Comparison of ENCODE assay signal across 26 cellular contexts in the genomic region with DNA sequence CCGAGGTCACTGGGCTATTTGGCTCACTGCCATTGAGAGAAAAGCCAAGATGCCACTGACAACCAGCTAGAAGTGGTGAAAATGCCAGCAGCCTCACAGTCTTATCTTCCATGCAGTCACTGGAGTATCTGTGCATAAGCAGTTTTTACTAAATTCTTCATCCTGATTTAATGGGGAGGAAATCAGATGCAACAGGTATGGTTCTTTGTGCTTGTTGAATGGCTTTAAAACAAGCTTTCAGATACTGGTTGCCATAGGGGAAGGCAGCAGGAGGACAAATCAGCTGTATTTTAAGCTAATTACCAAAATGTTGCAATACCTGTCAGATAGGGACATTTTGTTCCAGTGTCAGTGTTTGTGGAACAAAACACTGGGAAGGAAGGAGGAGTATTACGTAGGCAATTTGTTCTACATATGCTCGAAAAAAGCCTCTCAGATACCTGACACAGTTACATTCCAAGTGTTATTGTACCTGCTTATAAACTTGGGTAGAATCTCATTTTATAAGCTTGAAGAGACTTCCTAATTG. TPM values are rescaled to one million over a fixed set of nuclear protein-coding genes. Genes with fewer than 3 reads are reported as not detected.
DNase-seq lines count a peak whose midpoint lies in the region; ATAC-seq and TF ChIP-seq lines count a peak whose summit lies in the region.
"Had no signal": no experiment of that assay in that cellular context is flagged by ENCODE, and none has a peak within 500 bp of the region (broad histone marks: within the 10 kb centered on the region; RNA-seq: fewer than 3 reads in every experiment).

No MANE protein-coding gene starts in this region.

- TF ChIP-seq CTCF in gastroesophageal sphincter (IDR thresholded peaks at IDR 0.05) (no peak), psoas muscle (IDR thresholded peaks at IDR 0.05) (no peak)

- H3K27ac ChIP-seq in gastroesophageal sphincter (peak overlapping the region in 3 of 4 donors; percentile 20 to 61 (median 53)), psoas muscle (no peak overlapping the region)
- H3K27ac ChIP-seq: KMS-11 had no signal

- peak; percentile 55 for ATAC-seq in Right ventricle myocardium superior (ENCODE audit: poor library complexity)
- ATAC-seq in gastroesophageal sphincter = peak; percentile 81
- peak in 3 of 4 donors; percentile 54 to 85 (median 63) for ATAC-seq in psoas muscle
- ATAC-seq: HCT116; naive thymus-derived CD8-positive, alpha-beta T cell; T-cell had no signal

- TF ChIP-seq EP300 in gastroesophageal sphincter (IDR thresholded peaks at IDR 0.05) = no peak

- H3K4me3 ChIP-seq in gastroesophageal sphincter (no peak overlapping the region), psoas muscle (no peak overlapping the region)

- TF ChIP-seq POLR2A in gastroesophageal sphincter (IDR thresholded peaks at IDR 0.05) = no peak

- H3K27me3 ChIP-seq in gastroesophageal sphincter = no peaks in the 10 kb centered on the region
- H3K27me3 ChIP-seq in psoas muscle (ENCODE audit: insufficient read depth in 3 of 3, low read length in 2 of 3) = no peaks in the 10 kb centered on the region

- 87 to 91% methylated on average over 3 of the region's 3 CpGs for WGBS in gastroesophageal sphincter (ENCODE audit: low coverage in 1 of 2), 2 donors
- WGBS in psoas muscle, 3 donors = 51 to 76% (median 59%) methylated on average over 3 of the region's 3 CpGs

- DNase-seq in Right ventricle myocardium superior (no peak), cardiac septum (ENCODE audit: low spot score) (no peak), psoas muscle (no peak), mucosa of gallbladder (ENCODE audit: low spot score) (no peak), NCI-H2107 treated with DMSO at 0.1 percent for 48 hours (lab: John Stamatoyannopoulos, UW; ENCODE audit: unreplicated experiment) (no peak), CD1c-positive myeloid dendritic cell (ENCODE audit: extremely low spot score) (no peak)
- DNase-seq in effector CD4-positive, alpha-beta T cell = no peak
- DNase-seq: 8988T; activated CD4-positive, CD25-positive, alpha-beta regulatory T cell treated with anti-CD3 and anti-CD28 coated beads, Interleukin-2, amount 50 U/mL, for 72 hours; activated CD8-positive, alpha-beta memory T cell treated with anti-CD3 and anti-CD28 coated beads for 24 hours; activated naive CD4-positive, alpha-beta T cell; activated T-cell treated with anti-CD3 and anti-CD28 coated beads, Interleukin-2, amount 50 U/mL, for 24 hours; AML-193; anterior cingulate cortex; DMS53; effector CD8-positive, alpha-beta T cell; erythroblast; GF-D8; kidney glomerular epithelial cell; naive thymus-derived CD8-positive, alpha-beta T cell; NCI-H187; NCI-H446; T-cell had no signal

- H3K4me1 ChIP-seq in gastroesophageal sphincter (peaks cover 0 to 25% (median 2%) of the 10 kb centered on the region in 3 donors), psoas muscle (peaks cover 20% of the 10 kb centered on the region)

- intact Hi-C loops in Right ventricle myocardium superior (cut with DNase I) (no loop called here), cardiac septum (cut with DNase I) (no loop called here), psoas muscle (cut with DNase I) (no loop called here)

- H3K36me3 ChIP-seq in gastroesophageal sphincter (no peaks in the 10 kb centered on the region), psoas muscle (ENCODE audit: insufficient read depth in 1 of 2, low read depth in 1 of 2) (no peaks in the 10 kb centered on the region)

- no peaks in the 10 kb centered on the region for H3K9me3 ChIP-seq in gastroesophageal sphincter
- no peaks in the 10 kb centered on the region for H3K9me3 ChIP-seq in psoas muscle

RNA-seq across cellular contexts. Expression of gene ARHGAP5, which starts 54.1 kb away (rescaled TPM):
- total RNA-seq in Right ventricle myocardium superior = 192 TPM
- 253 TPM for total RNA-seq in cardiac septum
- 100 to 1,000 TPM; 196 to 265 (median 239) TPM for total RNA-seq in gastroesophageal sphincter
- 10 to 100 TPM; 56.9 to 81.8 (median 64.4) TPM for total RNA-seq in psoas muscle
- polyA plus RNA-seq in psoas muscle = 10 to 100 TPM; 12.8 to 34.7 (median 34.3) TPM
- total RNA-seq in mucosa of gallbladder = 134 TPM
